Comparison of ENCODE assay signal across 26 cellular contexts in genomic region chr6:79009819-79010218, GRCh38.
"Had no signal": no experiment of that assay in that cellular context is flagged by ENCODE, and none has a peak within 500 bp of the region (broad histone marks: within the 10 kb centered on the region; RNA-seq: fewer than 3 reads in every experiment).

No MANE protein-coding gene starts in this region.

- ATAC-seq: activated CD8-positive, alpha-beta T cell treated with anti-CD3 and anti-CD28 coated beads, Interleukin-2, amount 10 ng/mL, durations not matched to agents 7 days and 5 days; PC-3; T-cell; WTC11 had no signal

- H3K9me3 ChIP-seq: MG63 had no signal

- H3K27me3 ChIP-seq: brain microvascular endothelial cell, MG63 had no signal

- FAIRE-seq: RCC 7860 had no signal

- H3K4me3 ChIP-seq: MG63, SK-N-MC had no signal

- H3K27ac ChIP-seq: brain microvascular endothelial cell, SK-N-MC had no signal

- DNase-seq: activated CD4-positive, alpha-beta T cell treated with anti-CD3 and anti-CD28 coated beads for 48 hours; activated CD4-positive, alpha-beta T cell treated with anti-CD3 and anti-CD28 coated beads, Interleukin-2, amount 50 U/mL, for 4 hours; activated CD4-positive, CD25-positive, alpha-beta regulatory T cell treated with anti-CD3 and anti-CD28 coated beads, Interleukin-2, amount 50 U/mL, for 72 hours; activated CD8-positive, alpha-beta memory T cell treated with anti-CD3 and anti-CD28 coated beads, Interleukin-2, amount 50 U/mL, for 48 hours; activated CD8-positive, alpha-beta T cell treated with anti-CD3 and anti-CD28 coated beads, Interleukin-2, amount 10 ng/mL, durations not matched to agents 7 days and 5 days; activated effector memory CD4-positive, alpha-beta T cell treated with anti-CD3 and anti-CD28 coated beads, Interleukin-2, amount 50 U/mL, for 16 hours; activated naive CD4-positive, alpha-beta T cell treated with anti-CD3 and anti-CD28 coated beads for 36 hours; activated naive CD8-positive, alpha-beta T cell treated with anti-CD3 and anti-CD28 coated beads for 36 hours; activated T-cell treated with anti-CD3 and anti-CD28 coated beads, Interleukin-2, amount 50 U/mL, for 24 hours; brain microvascular endothelial cell; caudate nucleus; MG63; MV-4-11; NCI-H1105; NCI-H1436; NCI-H1694 treated with DMSO at 0.1 percent for 48 hours; NCI-H2029 treated with DMSO at 0.1 percent for 48 hours; NCI-H510A treated with DMSO at 0.1 percent for 48 hours; NCI-H69; NK-92 treated with Interleukin-12 subunit alpha and Interleukin-12 subunit beta, amount 100 ng/mL, for 24 hours; PC-3; T-cell; T1000 had no signal
